Comparison of ENCODE assay signal across 12 cellular contexts in genomic region chr3:57972421-57973111, GRCh38. TPM values are rescaled to one million over a fixed set of nuclear protein-coding genes. Genes with fewer than 3 reads are reported as not detected.
DNase-seq lines count a peak whose midpoint lies in the region; TF ChIP-seq lines count a peak whose summit lies in the region.
"Had no signal": no experiment of that assay in that cellular context is flagged by ENCODE, and none has a peak within 500 bp of the region (broad histone marks: within the 10 kb centered on the region; RNA-seq: fewer than 3 reads in every experiment).

No MANE protein-coding gene starts in this region.

- H3K27me3 ChIP-seq in HUES6 (ENCODE audit: control insufficient read depth, insufficient read depth, low read length) (no peaks in the 10 kb centered on the region), mammary epithelial cell (ENCODE audit: insufficient read depth, low read length) (no peaks in the 10 kb centered on the region), muscle layer of duodenum (ENCODE audit: low read depth, low read length) (no peaks in the 10 kb centered on the region), dorsolateral prefrontal cortex (no peaks in the 10 kb centered on the region)

- no peaks in the 10 kb centered on the region for H3K9me3 ChIP-seq in HUES6 (ENCODE audit: control insufficient read depth, insufficient read depth, low read depth, low read length)
- H3K9me3 ChIP-seq in mammary epithelial cell (replicated peaks; ENCODE audit: insufficient read depth, low read length): no peaks in the 10 kb centered on the region
- no peaks in the 10 kb centered on the region for H3K9me3 ChIP-seq in muscle layer of duodenum (ENCODE audit: control insufficient read depth in 1 of 2, low read length in 2 of 2)
- H3K9me3 ChIP-seq: HAP-1 had no signal

- intact Hi-C loops in mammary epithelial cell (cut with micrococcal nuclease) (loop anchor here (2.0 kb wide), 1 partner anchor 76 kb away; no protein-coding TSS in a partner anchor), dorsolateral prefrontal cortex (cut with DNase I) (no loop called here)
- intact Hi-C loops in activated CD4-positive, alpha-beta T cell treated with anti-CD3 and anti-CD28 coated beads, Interleukin-2, amount 10 ng/mL, durations not matched to agents 24 days and 14 days (cut with micrococcal nuclease): no loop called here

- peaks cover 34% of the 10 kb centered on the region for H3K4me1 ChIP-seq in HUES6 (ENCODE audit: control insufficient read depth, insufficient read depth, low read length)
- H3K4me1 ChIP-seq in mammary epithelial cell (ENCODE audit: insufficient read depth, low read length): peaks cover 75% of the 10 kb centered on the region
- peaks cover 0 to 8% of the 10 kb centered on the region in 2 donors for H3K4me1 ChIP-seq in muscle layer of duodenum (ENCODE audit: control insufficient read depth in 1 of 2, insufficient read depth in 2 of 2, low read length in 2 of 2)
- H3K4me1 ChIP-seq: HAP-1 had no signal

- 8% methylated on average over 9 of the region's 10 CpGs for WGBS in mammary epithelial cell (ENCODE audit: low coverage, missing lambda C conversion rate)

- H3K27ac ChIP-seq in HUES6 (ENCODE audit: low read depth, low read length): 0 out of 2 replicates have a peak overlapping the region, but pooled peaks have one; percentile 1
- peak overlapping the region; percentile 87 for H3K27ac ChIP-seq in mammary epithelial cell (ENCODE audit: insufficient read depth, low read depth, low read length)
- H3K27ac ChIP-seq in muscle layer of duodenum (ENCODE audit: low read length): peak overlapping the region; percentile 65
- no peak overlapping the region for H3K27ac ChIP-seq in dorsolateral prefrontal cortex

- H3K27ac Mint-ChIP-seq in activated CD4-positive, alpha-beta T cell treated with anti-CD3 and anti-CD28 coated beads, Interleukin-2, amount 10 ng/mL, durations not matched to agents 24 days and 14 days: no peak overlapping the region

- H3K79me2 ChIP-seq in mammary epithelial cell (ENCODE audit: insufficient read depth, low read length): peaks cover 29% of the 10 kb centered on the region

- H3K4me3 ChIP-seq in HUES6 (ENCODE audit: low read depth, low read length): no peak overlapping the region
- H3K4me3 ChIP-seq in mammary epithelial cell (replicated peaks in 1 of 3; ENCODE audit: insufficient read depth in 1 of 3, low read depth in 2 of 3, low read length in 3 of 3): peak overlapping the region in 1 of 3 experiments; percentile 11
- no peak overlapping the region for H3K4me3 ChIP-seq in muscle layer of duodenum (ENCODE audit: low read depth in 1 of 2, low read length in 2 of 2)
- H3K4me3 ChIP-seq in dorsolateral prefrontal cortex: no peak overlapping the region
- H3K4me3 ChIP-seq: HAP-1 had no signal

- no peaks in the 10 kb centered on the region for H3K36me3 ChIP-seq in HUES6 (ENCODE audit: control insufficient read depth, insufficient read depth, low read length)
- H3K36me3 ChIP-seq in mammary epithelial cell (ENCODE audit: insufficient read depth, low read length): no peaks in the 10 kb centered on the region
- no peaks in the 10 kb centered on the region for H3K36me3 ChIP-seq in muscle layer of duodenum (ENCODE audit: control insufficient read depth in 1 of 2, insufficient read depth in 2 of 2, low read length in 2 of 2)
- H3K36me3 ChIP-seq: HAP-1 had no signal

- H3K4me2 ChIP-seq in mammary epithelial cell (ENCODE audit: insufficient read depth, low read depth, low read length): peak overlapping the region; percentile 61

- H3K9me3 Mint-ChIP-seq in activated CD4-positive, alpha-beta T cell treated with anti-CD3 and anti-CD28 coated beads, Interleukin-2, amount 10 ng/mL, durations not matched to agents 24 days and 14 days: no peaks in the 10 kb centered on the region

- H2AFZ ChIP-seq in mammary epithelial cell (ENCODE audit: low read depth, low read length): peak overlapping the region; percentile 24

- no peaks in the 10 kb centered on the region for H3K36me3 Mint-ChIP-seq in activated CD4-positive, alpha-beta T cell treated with anti-CD3 and anti-CD28 coated beads, Interleukin-2, amount 10 ng/mL, durations not matched to agents 24 days and 14 days (ENCODE audit: low read depth)

- DNase-seq in A172 (ENCODE audit: low spot score) (peak; percentile 74), mammary epithelial cell (peak; percentile 75), activated T-cell treated with anti-CD3 and anti-CD28 coated beads for 4 hours (no peak), amniotic stem cell (lab: John Stamatoyannopoulos, UW) (no peak), dorsolateral prefrontal cortex (no peak)
- DNase-seq in activated CD4-positive, alpha-beta T cell treated with anti-CD3 and anti-CD28 coated beads, Interleukin-2, amount 10 ng/mL, durations not matched to agents 24 days and 14 days: no peak
- DNase-seq: activated CD4-positive, alpha-beta T cell treated with anti-CD3 and anti-CD28 coated beads, Interleukin-2, amount 50 U/mL, for 1 hour; MM.1S; NCI-H524 treated with DMSO at 0.1 percent for 48 hours had no signal

- in situ Hi-C loops in mammary epithelial cell (cut with MboI; ENCODE audit: low sequenced_read_pairs in 2 of 2): no loop called here

- dilution Hi-C loops in mammary epithelial cell (cut with HindIII; ENCODE audit: low sequenced_read_pairs): loop anchor here (5.0 kb wide), 1 partner anchor 85 kb away; no protein-coding TSS in a partner anchor

- H4K20me1 ChIP-seq in mammary epithelial cell (ENCODE audit: insufficient read depth, low read length): no peaks in the 10 kb centered on the region

- CTCF ChIA-PET in mammary epithelial cell (lab: Charles Lee; ENCODE audit: low non-redundant PET): no interaction called here

- TSS peak; percentile 34 for BruUV-seq in mammary epithelial cell (replicated peaks; lab: Mats Ljungman, UMichigan)

- no peaks in the 10 kb centered on the region for H3K27me3 Mint-ChIP-seq in activated CD4-positive, alpha-beta T cell treated with anti-CD3 and anti-CD28 coated beads, Interleukin-2, amount 10 ng/mL, durations not matched to agents 24 days and 14 days

- H3K9ac ChIP-seq in HUES6 (ENCODE audit: low read length) (peak overlapping the region; percentile 3), mammary epithelial cell (ENCODE audit: insufficient read depth, low read length) (peak overlapping the region; percentile 50)

- H3K4me1 Mint-ChIP-seq in activated CD4-positive, alpha-beta T cell treated with anti-CD3 and anti-CD28 coated beads, Interleukin-2, amount 10 ng/mL, durations not matched to agents 24 days and 14 days: peaks cover 5% of the 10 kb centered on the region

- no peak overlapping the region for H3K4me3 Mint-ChIP-seq in activated CD4-positive, alpha-beta T cell treated with anti-CD3 and anti-CD28 coated beads, Interleukin-2, amount 10 ng/mL, durations not matched to agents 24 days and 14 days

- TF ChIP-seq CTCF in mammary epithelial cell (conservative IDR thresholded peaks at IDR 0.05 in 1 of 2, IDR thresholded peaks at IDR 0.05 in 1 of 2; ENCODE audit: extremely low read depth in 1 of 2, insufficient read depth in 1 of 2, low read depth in 1 of 2, low read length in 2 of 2) (no peak), dorsolateral prefrontal cortex (IDR thresholded peaks at IDR 0.05 in 54 of 56, conservative IDR thresholded peaks at IDR 0.05 in 2 of 56; ENCODE audit: low read depth in 1 of 56, partially characterized antibody in 56 of 56) (peak in 2 of 56 donors; percentile 13 to 16)

RNA-seq across cellular contexts. Expression of gene FLNB, which starts 35.7 kb away (rescaled TPM):
- total RNA-seq in A172 (2014; rRNA removed; shearing (Covaris generic)): 225 and 260 TPM in 2 replicates
- total RNA-seq in mammary epithelial cell (1,000 to 10,000 TPM in 1 of 2 donors, 100 to 1,000 TPM in 1; 930 to 1,038 TPM), dorsolateral prefrontal cortex (10 to 100 TPM; 29.4 to 98.8 (median 48.0) TPM)
- 415 TPM for polyA plus RNA-seq in mammary epithelial cell
- 1,694 TPM for polyA minus RNA-seq in mammary epithelial cell
- 22.8 and 23.9 TPM in 2 replicates for total RNA-seq in activated CD4-positive, alpha-beta T cell treated with anti-CD3 and anti-CD28 coated beads, Interleukin-2, amount 10 ng/mL, durations not matched to agents 24 days and 14 days

Comparison
In these comparisons a context has a peak if more than half of its experiments do, and no peak if none do; other contexts are left out.
1. DNase-seq: peak in A172 (single experiment) and mammary epithelial cell (single experiment); none in activated T-cell treated with anti-CD3 and anti-CD28 coated beads for 4 hours (single experiment), amniotic stem cell (single experiment), dorsolateral prefrontal cortex (0 of 10) and activated CD4-positive, alpha-beta T cell treated with anti-CD3 and anti-CD28 coated beads, Interleukin-2, amount 10 ng/mL, durations not matched to agents 24 days and 14 days (single experiment).
2. H3K27ac ChIP-seq: peak in HUES6 (single experiment), mammary epithelial cell (single experiment) and muscle layer of duodenum (single experiment); none in dorsolateral prefrontal cortex (0 of 59).